ENCODE assay signal across 18 cellular contexts in the genomic region with DNA sequence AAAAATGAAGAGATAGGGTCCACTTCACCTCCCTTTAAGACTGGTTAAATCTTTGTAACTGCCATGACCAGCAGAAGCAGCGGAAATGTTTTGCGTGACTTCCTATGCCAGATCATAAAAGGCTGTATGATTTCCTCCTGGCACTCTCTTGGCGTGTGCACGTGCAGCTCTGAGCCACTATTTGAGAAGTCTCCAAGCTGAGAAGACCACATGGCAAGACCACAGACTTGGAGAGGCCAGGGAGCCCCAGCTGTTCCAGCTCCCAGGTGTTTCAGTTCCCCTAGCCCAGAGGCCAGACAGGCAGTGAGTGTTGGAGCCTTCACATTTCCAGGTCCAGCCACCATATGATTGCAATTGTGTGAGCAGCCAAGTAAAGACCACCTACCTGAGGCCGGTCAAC.
"Had no signal": no experiment of that assay in that cellular context is flagged by ENCODE, and none has a peak within 500 bp of the region (broad histone marks: within the 10 kb centered on the region; RNA-seq: fewer than 3 reads in every experiment).

No MANE protein-coding gene starts in this region.

- H3K4me3 ChIP-seq: coronary artery, skin epidermis had no signal

- H3K4me1 Mint-ChIP-seq: endodermal cell had no signal

- H3K27ac Mint-ChIP-seq: endodermal cell; naive thymus-derived CD4-positive, alpha-beta T cell had no signal

- H3K9me3 Mint-ChIP-seq: endodermal cell had no signal

- H3K4me3 Mint-ChIP-seq: endodermal cell; naive thymus-derived CD4-positive, alpha-beta T cell had no signal

- H3K9me3 ChIP-seq: neutrophil had no signal

- ATAC-seq: foreskin keratinocyte; left colon; left ventricle myocardium superior; naive thymus-derived CD4-positive, alpha-beta T cell; sciatic nerve had no signal

- DNase-seq: effector CD4-positive, alpha-beta T cell; endodermal cell; erythroblast; foreskin keratinocyte; head of caudate nucleus; hippocampal formation; left colon; left ventricle myocardium superior; mesendoderm; naive thymus-derived CD4-positive, alpha-beta T cell; posterior cingulate gyrus; stimulated activated CD4-positive, alpha-beta T cell treated with anti-CD3 and anti-CD28 coated beads, Interleukin-2, amount 100 ng/mL, for 48 hours; stimulated activated naive CD4-positive, alpha-beta T cell treated with Interleukin-2 at 50 U/mL for 16 hours; trophoblast cell had no signal

- H3K36me3 Mint-ChIP-seq: naive thymus-derived CD4-positive, alpha-beta T cell had no signal

- H3K27ac ChIP-seq: coronary artery, foreskin keratinocyte, neutrophil, skin epidermis had no signal

- H3K36me3 ChIP-seq: neutrophil had no signal

- H3K27me3 ChIP-seq: foreskin keratinocyte, neutrophil had no signal
